In the genomic region with DNA sequence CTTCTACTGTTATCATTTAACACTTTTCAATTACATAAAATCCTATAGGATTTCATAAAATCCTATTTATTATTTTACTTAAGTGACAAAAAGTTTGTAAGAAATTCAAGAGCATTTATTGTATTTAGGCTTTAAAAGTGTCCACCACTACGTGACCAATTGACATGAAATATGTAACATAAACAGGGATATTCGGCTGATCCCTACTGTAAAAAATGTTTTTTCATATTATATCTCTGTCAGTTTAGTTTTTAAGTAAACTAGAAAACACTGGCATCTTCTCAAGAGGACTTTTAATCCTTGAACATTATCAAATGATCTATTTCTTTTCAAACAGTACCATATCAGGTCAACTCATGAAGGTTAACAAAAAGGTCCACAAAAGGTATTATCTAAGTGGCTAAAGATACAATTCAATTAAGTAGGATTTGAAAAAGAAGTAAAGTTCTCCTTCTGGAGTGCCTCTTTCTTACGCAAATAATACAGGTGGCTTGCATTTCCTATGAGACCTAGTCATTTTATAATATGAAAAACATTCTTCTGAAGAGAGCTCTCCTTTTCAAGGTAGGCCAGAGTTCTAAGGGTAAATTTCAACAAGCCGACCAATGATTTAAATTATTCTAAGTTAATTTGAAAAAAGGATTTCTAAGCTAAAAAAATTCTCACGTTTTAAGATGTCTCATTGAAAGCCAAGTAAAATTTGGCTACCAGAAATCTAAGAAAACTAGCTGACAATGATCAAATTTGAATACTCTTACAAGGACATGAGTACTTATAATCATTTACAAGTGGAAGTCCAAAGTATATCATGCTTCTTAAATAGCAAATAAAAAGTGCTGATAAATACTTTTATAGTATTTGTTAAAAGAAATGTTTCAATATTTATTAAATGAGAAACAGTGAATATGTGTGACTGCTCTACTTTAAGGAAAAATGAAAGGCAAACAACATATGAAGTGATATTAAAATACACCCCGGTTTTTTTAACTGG, we compare ENCODE assay signal across 8 cellular contexts.
DNase-seq lines count a peak whose midpoint lies in the region; ATAC-seq and TF ChIP-seq lines count a peak whose summit lies in the region.

No MANE protein-coding gene starts in this region.

- peak overlapping the region in 4 of 5 experiments; percentile 67 to 100 (median 100) for H3K27ac Mint-ChIP-seq in brain

- ATAC-seq in lower lobe of right lung (no peak), aorta (ENCODE audit: low FRiP score) (no peak)

- H3K4me3 ChIP-seq in BE2C (ENCODE audit: low read depth, low read length) (peak overlapping the region; percentile 79), HUES48 (ENCODE audit: low read depth, low read length) (peak overlapping the region; percentile 93), lower lobe of right lung (peak overlapping the region; percentile 58), aorta (ENCODE audit: low read length in 2 of 2) (peak overlapping the region in 1 of 2 donors; percentile 61)

- WGBS in aorta, 2 donors: 2 to 3% methylated on average over 6 of the region's 6 CpGs

- peak overlapping the region; percentile 100 for H3K9ac ChIP-seq in HUES48 (ENCODE audit: low read depth, low read length)

- H3K4me3 Mint-ChIP-seq in brain: peak overlapping the region; percentile 91 to 100 (median 93)

- H3K36me3 ChIP-seq in BE2C (no peaks in the 10 kb centered on the region), HUES48 (ENCODE audit: control insufficient read depth, insufficient read depth, low read length) (peaks cover 26% of the 10 kb centered on the region), lower lobe of right lung (no peaks in the 10 kb centered on the region), aorta (ENCODE audit: control insufficient read depth in 1 of 2, insufficient read depth in 2 of 2, low read length in 1 of 2) (no peaks in the 10 kb centered on the region)

- TF ChIP-seq CTCF in BE2C (IDR thresholded peaks at IDR 0.05; ENCODE audit: low read depth, low read length) (no peak), brain (conservative IDR thresholded peaks at IDR 0.05) (no peak), lower lobe of right lung (IDR thresholded peaks at IDR 0.05) (no peak)

- no peaks in the 10 kb centered on the region for H3K9me3 ChIP-seq in BE2C
- no peaks in the 10 kb centered on the region for H3K9me3 ChIP-seq in HUES48 (ENCODE audit: control insufficient read depth, insufficient read depth, low read length)
- no peaks in the 10 kb centered on the region for H3K9me3 ChIP-seq in lower lobe of right lung
- no peaks in the 10 kb centered on the region for H3K9me3 ChIP-seq in aorta (ENCODE audit: control insufficient read depth, low read length)

- H3K4me1 ChIP-seq in BE2C: no peaks in the 10 kb centered on the region
- H3K4me1 ChIP-seq in HUES48 (ENCODE audit: control insufficient read depth, insufficient read depth, low read length): peaks cover 27% of the 10 kb centered on the region
- H3K4me1 ChIP-seq in lower lobe of right lung: peaks cover 27% of the 10 kb centered on the region
- peaks cover 1 to 2% of the 10 kb centered on the region in 2 donors for H3K4me1 ChIP-seq in aorta (ENCODE audit: control insufficient read depth in 1 of 2, insufficient read depth in 2 of 2, low read length in 2 of 2)

- H3K27me3 ChIP-seq in BE2C (no peaks in the 10 kb centered on the region), HUES48 (ENCODE audit: control insufficient read depth, insufficient read depth, low read length) (no peaks in the 10 kb centered on the region), lower lobe of right lung (ENCODE audit: low read depth) (no peaks in the 10 kb centered on the region), aorta (ENCODE audit: control insufficient read depth in 1 of 2, insufficient read depth in 2 of 2, low read length in 1 of 2) (no peaks in the 10 kb centered on the region)

- no peaks in the 10 kb centered on the region for H3K9me3 Mint-ChIP-seq in brain

- DNase-seq in BE2C (no peak), lower lobe of right lung (no peak), GM03348 (ENCODE audit: low spot score) (no peak), H4 (ENCODE audit: low spot score) (no peak), putamen (ENCODE audit: low spot score) (no peak), aorta (no peak)

- peaks cover 12% of the 10 kb centered on the region for H3K27me3 Mint-ChIP-seq in brain

- peaks cover 58% of the 10 kb centered on the region for H3K4me1 Mint-ChIP-seq in brain

- peaks cover 22% of the 10 kb centered on the region for H3K36me3 Mint-ChIP-seq in brain

- intact Hi-C loops in lower lobe of right lung (cut with DNase I): no loop called here
- intact Hi-C loops in aorta (cut with DNase I): loop anchor here (5.0 to 10.0 kb wide), 3 partner anchors 52 to 201 kb away; partner anchors contain the start of gene JMJD1C (in 2 of the 2)

- H3K27ac ChIP-seq in HUES48 (ENCODE audit: low read depth, low read length) (peak overlapping the region; percentile 98), lower lobe of right lung (peak overlapping the region; percentile 93), aorta (ENCODE audit: low read depth in 1 of 2, low read length in 2 of 2) (peak overlapping the region in 1 of 2 donors; percentile 36)
